In genomic region chr16:11668590-11669379, GRCh38 we compare ENCODE assay signal across 9 cellular contexts. TPM values are rescaled to one million over a fixed set of nuclear protein-coding genes. Genes with fewer than 3 reads are reported as not detected.
DNase-seq lines count a peak whose midpoint lies in the region; ATAC-seq, FAIRE-seq and TF ChIP-seq lines count a peak whose summit lies in the region.
"Had no signal": no experiment of that assay in that cellular context is flagged by ENCODE, and none has a peak within 500 bp of the region (broad histone marks: within the 10 kb centered on the region; RNA-seq: fewer than 3 reads in every experiment).

No MANE protein-coding gene starts in this region.

- H3K4me3 ChIP-seq in HFF-Myc (replicated peaks; ENCODE audit: low read depth, low read length) (peak overlapping the region; percentile 58), fibroblast of lung (replicated peaks in 1 of 4; ENCODE audit: control extremely low read depth in 1 of 4, insufficient read depth in 1 of 4, low read depth in 3 of 4, low read length in 4 of 4) (peak overlapping the region; percentile 48 to 80 (median 71)), ovary (peak overlapping the region; percentile 66)

- intact Hi-C loops in activated CD4-positive, alpha-beta T cell treated with anti-CD3 and anti-CD28 coated beads, Interleukin-2, amount 10 ng/mL, durations not matched to agents 24 days and 14 days (cut with micrococcal nuclease) = no loop called here
- intact Hi-C loops in ovary (cut with DNase I) = loop anchor here in 1 of 4 donors (10.0 kb wide), 1 partner anchor 76 kb away; the partner anchor contains the start of gene TXNDC11

- H3K9me3 ChIP-seq in fibroblast of lung (ENCODE audit: control insufficient read depth, insufficient read depth, low read depth, low read length) (no peaks in the 10 kb centered on the region), ovary (no peaks in the 10 kb centered on the region)

- ATAC-seq in HG03135 (IDR thresholded peaks at IDR 0.05; ENCODE audit: unreplicated experiment) = no peak

- DNase-seq in HFF-Myc (ENCODE audit: extremely low read depth, low read depth) (no peak), fibroblast of lung (ENCODE audit: low read depth in 2 of 2) (no peak), ovary (peak; percentile 44 to 69 (median 65)), GM12891 (ENCODE audit: insufficient read length, low spot score) (no peak), NCI-H1092 treated with DMSO at 0.1 percent for 48 hours (lab: John Stamatoyannopoulos, UW) (no peak), occipital lobe (lab: John Stamatoyannopoulos, UW) (no peak)
- DNase-seq in activated CD4-positive, alpha-beta T cell treated with anti-CD3 and anti-CD28 coated beads, Interleukin-2, amount 10 ng/mL, durations not matched to agents 24 days and 14 days = peak; percentile 77

- no peak for TF ChIP-seq EP300 in ovary (IDR thresholded peaks at IDR 0.05)

- H3K27me3 ChIP-seq in fibroblast of lung (ENCODE audit: control insufficient read depth, insufficient read depth, low read length) = no peaks in the 10 kb centered on the region
- no peaks in the 10 kb centered on the region for H3K27me3 ChIP-seq in ovary

- no peak overlapping the region for H2AFZ ChIP-seq in fibroblast of lung (ENCODE audit: low read length)

- peaks cover 9% of the 10 kb centered on the region for H3K79me2 ChIP-seq in fibroblast of lung (ENCODE audit: control insufficient read depth, insufficient read depth, low read length)

- peaks cover 2% of the 10 kb centered on the region for H3K4me1 ChIP-seq in fibroblast of lung (ENCODE audit: control insufficient read depth, extremely low read depth, insufficient read depth, low read length)
- H3K4me1 ChIP-seq in ovary (ENCODE audit: insufficient read depth) = peaks cover 27% of the 10 kb centered on the region

- no peak for TF ChIP-seq POLR2A in ovary (IDR thresholded peaks at IDR 0.05)
- no peak for TF ChIP-seq POLR2A in GM12891 (IDR thresholded peaks at IDR 0.05; ENCODE audit: low read depth, low read length)

- no peaks in the 10 kb centered on the region for H3K36me3 ChIP-seq in fibroblast of lung (ENCODE audit: control insufficient read depth, insufficient read depth, low read length)
- no peaks in the 10 kb centered on the region for H3K36me3 ChIP-seq in ovary

- peaks cover 62% of the 10 kb centered on the region for H3K4me1 Mint-ChIP-seq in activated CD4-positive, alpha-beta T cell treated with anti-CD3 and anti-CD28 coated beads, Interleukin-2, amount 10 ng/mL, durations not matched to agents 24 days and 14 days

- no peak for FAIRE-seq in GM12891 (lab: Jason Lieb, UNC)
- FAIRE-seq: TTC549 had no signal

- H3K9ac ChIP-seq in fibroblast of lung (ENCODE audit: insufficient read depth, low read length) = peak overlapping the region; percentile 68

- H3K9me3 Mint-ChIP-seq in activated CD4-positive, alpha-beta T cell treated with anti-CD3 and anti-CD28 coated beads, Interleukin-2, amount 10 ng/mL, durations not matched to agents 24 days and 14 days = no peaks in the 10 kb centered on the region

- no peaks in the 10 kb centered on the region for H3K27me3 Mint-ChIP-seq in activated CD4-positive, alpha-beta T cell treated with anti-CD3 and anti-CD28 coated beads, Interleukin-2, amount 10 ng/mL, durations not matched to agents 24 days and 14 days

- no peaks in the 10 kb centered on the region for H4K20me1 ChIP-seq in fibroblast of lung (ENCODE audit: control insufficient read depth, extremely low read depth, insufficient read depth, low read length)

- no peak overlapping the region for H3K27ac Mint-ChIP-seq in activated CD4-positive, alpha-beta T cell treated with anti-CD3 and anti-CD28 coated beads, Interleukin-2, amount 10 ng/mL, durations not matched to agents 24 days and 14 days

- H3K4me3 Mint-ChIP-seq in activated CD4-positive, alpha-beta T cell treated with anti-CD3 and anti-CD28 coated beads, Interleukin-2, amount 10 ng/mL, durations not matched to agents 24 days and 14 days = peak overlapping the region; percentile 80

- H3K27ac ChIP-seq in fibroblast of lung (ENCODE audit: insufficient read depth, low read length) (peak overlapping the region; percentile 36), ovary (peak overlapping the region; percentile 60 to 64)

- no peaks in the 10 kb centered on the region for H3K36me3 Mint-ChIP-seq in activated CD4-positive, alpha-beta T cell treated with anti-CD3 and anti-CD28 coated beads, Interleukin-2, amount 10 ng/mL, durations not matched to agents 24 days and 14 days (ENCODE audit: low read depth)

- H3K4me2 ChIP-seq in fibroblast of lung (ENCODE audit: extremely low read depth, insufficient read depth, low read length) = peak overlapping the region; percentile 66

- no peak for TF ChIP-seq CTCF in HFF-Myc (IDR thresholded peaks at IDR 0.05; ENCODE audit: low read depth, low read length, missing control alignments)
- no peak for TF ChIP-seq CTCF in fibroblast of lung (conservative IDR thresholded peaks at IDR 0.05 in 1 of 2, IDR thresholded peaks at IDR 0.05 in 1 of 2; ENCODE audit: low read depth in 1 of 2, low read length in 2 of 2)
- TF ChIP-seq CTCF in ovary (IDR thresholded peaks at IDR 0.05) = no peak

- 1% methylated on average over 37 to 98 of the region's 100 CpGs for WGBS in ovary, 3 donors

TF ChIP-seq in GM12891, 5 proteins besides CTCF, POLR2A, EP300 and RAD21:
- TF ChIP-seq PAX5 (IDR thresholded peaks at IDR 0.05; ENCODE audit: insufficient read depth, low read length, severe bottlenecking) (no peak), POU2F2 (IDR thresholded peaks at IDR 0.05; ENCODE audit: low read depth, low read length) (no peak), SPI1 (IDR thresholded peaks at IDR 0.05; ENCODE audit: low read depth, low read length) (no peak), TAF1 (IDR thresholded peaks at IDR 0.05; ENCODE audit: low read depth, low read length) (no peak)
TF ChIP-seq in GM12891: peak in this region for 0.

RNA-seq across cellular contexts. Expression of gene SNN, which starts 0.5 kb away (rescaled TPM):
- total RNA-seq in activated CD4-positive, alpha-beta T cell treated with anti-CD3 and anti-CD28 coated beads, Interleukin-2, amount 10 ng/mL, durations not matched to agents 24 days and 14 days = 8.3 and 9.1 TPM in 2 replicates
- 19.3 and 24.9 TPM in 2 replicates for total RNA-seq in fibroblast of lung
- 17.5 and 19.8 TPM in 2 replicates for polyA plus RNA-seq in fibroblast of lung
- polyA plus RNA-seq in fibroblast of lung (2012) = 14.9 and 19.2 TPM in 2 replicates
- polyA minus RNA-seq in fibroblast of lung (ENCODE audit: low replicate concordance) = 10.9 and 16.5 TPM in 2 replicates
- 10 to 100 TPM in 6 of 7 donors, 1 to 10 TPM in 1; 8.0 to 40.3 (median 24.7) TPM for total RNA-seq in ovary
- polyA plus RNA-seq in ovary = 10 to 100 TPM; 18.0 to 18.3 TPM
- 38.7 TPM for polyA plus RNA-seq in GM12891 (2012; ENCODE audit: low read depth, missing spikeins)
- total RNA-seq in occipital lobe = 143 TPM

Comparison
In these comparisons a context has a peak if more than half of its experiments do, and no peak if none do; other contexts are left out.
1. DNase-seq: peak in activated CD4-positive, alpha-beta T cell treated with anti-CD3 and anti-CD28 coated beads, Interleukin-2, amount 10 ng/mL, durations not matched to agents 24 days and 14 days (single experiment) and ovary (5 of 5); none in HFF-Myc (single experiment), fibroblast of lung (0 of 2), GM12891 (single experiment), NCI-H1092 treated with DMSO at 0.1 percent for 48 hours (single experiment) and occipital lobe (single experiment).
2. Peak in every context shown above with its lines, with median percentiles within 50 percentile points of each other: H3K4me3 ChIP-seq.